In genomic region chr2:71560286-71561011, GRCh38 we compare ENCODE assay signal across 18 cellular contexts.
"Had no signal": no experiment of that assay in that cellular context is flagged by ENCODE, and none has a peak within 500 bp of the region (broad histone marks: within the 10 kb centered on the region; RNA-seq: fewer than 3 reads in every experiment).

No MANE protein-coding gene starts in this region.

- H3K9me3 Mint-ChIP-seq: activated B cell treated with CpG ODN at 0.5 μM for 24 hours; activated CD4-positive, alpha-beta T cell treated with anti-CD3 and anti-CD28 coated beads, Interleukin-2, amount 10 ng/mL, durations not matched to agents 7 days and 5 days; activated naive CD4-positive, alpha-beta T cell treated with anti-CD3 and anti-CD28 coated beads, Interleukin-2, amount 50 U/mL, for 24 hours; activated T-helper 2 cell treated with anti-CD3 and anti-CD28 coated beads, Interferon-gamma antibody, Interleukin-2, Interleukin-4, amounts not matched to agents 10 μg/mL and 5 μg/mL and 100 μg/mL, durations not matched to agents 14 hours and 24 hours and 36 hours; central memory CD8-positive, alpha-beta T cell; dendritic cell treated with granulocyte-macrophage colony-stimulating factor and Interleukin-4, amounts not matched to agents 40 ng/mL and 50 ng/mL, for 4 days; type B pancreatic cell had no signal

- H3K36me3 Mint-ChIP-seq: activated naive CD4-positive, alpha-beta T cell treated with anti-CD3 and anti-CD28 coated beads, Interleukin-2, amount 50 U/mL, for 24 hours; type B pancreatic cell had no signal

- H3K4me1 Mint-ChIP-seq: activated B cell treated with CpG ODN at 0.5 μM for 24 hours; activated CD4-positive, alpha-beta T cell treated with anti-CD3 and anti-CD28 coated beads, Interleukin-2, amount 10 ng/mL, durations not matched to agents 7 days and 5 days; activated naive CD4-positive, alpha-beta T cell treated with anti-CD3 and anti-CD28 coated beads, Interleukin-2, amount 50 U/mL, for 24 hours; central memory CD8-positive, alpha-beta T cell had no signal

- H3K4me3 ChIP-seq: body of pancreas, esophagus muscularis mucosa, spleen had no signal

- H3K4me3 Mint-ChIP-seq: activated B cell treated with CpG ODN at 0.5 μM for 24 hours; activated CD4-positive, alpha-beta T cell treated with anti-CD3 and anti-CD28 coated beads, Interleukin-2, amount 10 ng/mL, durations not matched to agents 7 days and 5 days; activated naive CD4-positive, alpha-beta T cell treated with anti-CD3 and anti-CD28 coated beads, Interleukin-2, amount 50 U/mL, for 24 hours; central memory CD8-positive, alpha-beta T cell; dendritic cell treated with granulocyte-macrophage colony-stimulating factor and Interleukin-4, amounts not matched to agents 40 ng/mL and 50 ng/mL, for 4 days; type B pancreatic cell had no signal

- H3K27me3 Mint-ChIP-seq: activated CD4-positive, alpha-beta T cell treated with anti-CD3 and anti-CD28 coated beads, Interleukin-2, amount 10 ng/mL, durations not matched to agents 7 days and 5 days; activated naive CD4-positive, alpha-beta T cell treated with anti-CD3 and anti-CD28 coated beads, Interleukin-2, amount 50 U/mL, for 24 hours; central memory CD8-positive, alpha-beta T cell; dendritic cell treated with granulocyte-macrophage colony-stimulating factor and Interleukin-4, amounts not matched to agents 40 ng/mL and 50 ng/mL, for 4 days; type B pancreatic cell had no signal

- H3K27ac Mint-ChIP-seq: activated B cell treated with CpG ODN at 0.5 μM for 24 hours; activated CD4-positive, alpha-beta T cell treated with anti-CD3 and anti-CD28 coated beads, Interleukin-2, amount 10 ng/mL, durations not matched to agents 7 days and 5 days; activated naive CD4-positive, alpha-beta T cell treated with anti-CD3 and anti-CD28 coated beads, Interleukin-2, amount 50 U/mL, for 24 hours; activated T-helper 2 cell treated with anti-CD3 and anti-CD28 coated beads, Interferon-gamma antibody, Interleukin-2, Interleukin-4, amounts not matched to agents 10 μg/mL and 5 μg/mL and 100 μg/mL, durations not matched to agents 14 hours and 24 hours and 36 hours; dendritic cell treated with granulocyte-macrophage colony-stimulating factor and Interleukin-4, amounts not matched to agents 40 ng/mL and 50 ng/mL, for 4 days; type B pancreatic cell had no signal

- H3K9me3 ChIP-seq: body of pancreas, esophagus muscularis mucosa, neutrophil, spleen had no signal

- DNase-seq: activated B cell treated with CpG ODN at 0.5 μM for 24 hours; activated CD4-positive, alpha-beta T cell treated with anti-CD3 and anti-CD28 coated beads, Interleukin-2, amount 10 ng/mL, durations not matched to agents 7 days and 5 days; activated T-cell treated with anti-CD3 and anti-CD28 coated beads for 4 hours; glutamatergic neuron; left ventricle myocardium superior; spleen; stimulated activated CD4-positive, alpha-beta T cell treated with anti-CD3 and anti-CD28 coated beads, Interleukin-1b, Interleukin-23, amount 100 ng/mL, for 48 hours; stimulated activated naive CD4-positive, alpha-beta T cell; T-helper 2 cell had no signal

- H3K27ac ChIP-seq: body of pancreas, esophagus muscularis mucosa, neutrophil, spleen had no signal

- H3K27me3 ChIP-seq: body of pancreas, esophagus muscularis mucosa, neutrophil, spleen had no signal

- ATAC-seq: body of pancreas, left ventricle myocardium superior, sciatic nerve had no signal
